Comparison of ENCODE assay signal across 12 cellular contexts in genomic region chr1:6420594-6421042, GRCh38. TPM values are rescaled to one million over a fixed set of nuclear protein-coding genes. Genes with fewer than 3 reads are reported as not detected.
A peak's percentile ranks its signal among the peaks of the same experiment; 100 is the strongest.
DNase-seq lines count a peak whose midpoint lies in the region; ATAC-seq, FAIRE-seq and TF ChIP-seq lines count a peak whose summit lies in the region.
"Had no signal": no experiment of that assay in that cellular context is flagged by ENCODE, and none has a peak within 500 bp of the region (broad histone marks: within the 10 kb centered on the region; RNA-seq: fewer than 3 reads in every experiment).

No MANE protein-coding gene starts in this region.

- CTCF ChIA-PET in GM12878 (lab: Yijun Ruan, JAX): interaction anchor here (10.9 kb wide), 1 partner anchor 20 kb away, joined by 137 read pairs; no protein-coding TSS in a partner anchor

- H3K27ac ChIP-seq in heart left ventricle (no peak overlapping the region), GM12878 (ENCODE audit: control insufficient read depth, insufficient read depth) (no peak overlapping the region), kidney (ENCODE audit: low read depth in 2 of 2, low read length in 2 of 2) (no peak overlapping the region), thoracic aorta (no peak overlapping the region), mesenchymal stem cell (ENCODE audit: low read length, poor library complexity, severe bottlenecking) (no peak overlapping the region)
- H3K27ac ChIP-seq: right atrium auricular region had no signal

- no peak overlapping the region for H2AK5ac ChIP-seq in mesenchymal stem cell (ENCODE audit: low read length, severe bottlenecking)

- FAIRE-seq in GM12878 (lab: Jason Lieb, UNC) (no peak), kidney (lab: Jason Lieb, UNC) (no peak)
- FAIRE-seq: endometrium had no signal

- H4K20me1 ChIP-seq in GM12878 (ENCODE audit: control insufficient read depth, insufficient read depth): no peaks in the 10 kb centered on the region; the same call in 1 of the 2 replicates

- in situ Hi-C loops in GM12878 (cut with MboI): no loop called here

- H4K91ac ChIP-seq in mesenchymal stem cell (ENCODE audit: low read length): no peak overlapping the region

- H3K27me3 ChIP-seq in heart left ventricle: peaks cover 71 to 100% (median 93%) of the 10 kb centered on the region in 9 donors
- peaks cover 21 to 22% of the 10 kb centered on the region in 2 experiments; a peak in 3 of 4 replicates for H3K27me3 ChIP-seq in GM12878 (replicated peaks in 1 of 2; ENCODE audit: control insufficient read depth in 2 of 2, insufficient read depth in 2 of 2, low read length in 1 of 2)
- peaks cover 20% of the 10 kb centered on the region for H3K27me3 ChIP-seq in thoracic aorta (replicated peaks; ENCODE audit: insufficient read depth)
- peaks cover 83 to 89% of the 10 kb centered on the region in 2 experiments for H3K27me3 ChIP-seq in mesenchymal stem cell (ENCODE audit: control insufficient read depth in 1 of 2, insufficient read depth in 1 of 2, low read length in 2 of 2)

- no peak overlapping the region for H2BK5ac ChIP-seq in mesenchymal stem cell (ENCODE audit: low read depth, low read length, poor library complexity, severe bottlenecking)

- H3K9me3 ChIP-seq in heart left ventricle: no peaks in the 10 kb centered on the region
- no peaks in the 10 kb centered on the region for H3K9me3 ChIP-seq in GM12878 (replicated peaks; ENCODE audit: control insufficient read depth, insufficient read depth, low read length)
- no peaks in the 10 kb centered on the region for H3K9me3 ChIP-seq in kidney (ENCODE audit: control insufficient read depth in 1 of 2, low read length in 2 of 2)
- no peaks in the 10 kb centered on the region for H3K9me3 ChIP-seq in thoracic aorta
- H3K9me3 ChIP-seq in mesenchymal stem cell (ENCODE audit: control insufficient read depth, low read length): no peaks in the 10 kb centered on the region
- H3K9me3 ChIP-seq: right atrium auricular region had no signal

- 17 to 21% (median 20%) methylated on average over 32 to 35 of the region's 35 CpGs for WGBS in heart left ventricle, 4 donors
- WGBS in GM12878 (ENCODE audit: insufficient coverage, insufficient replicate concordance, low lambda C conversion rate, missing lambda C conversion rate): 25% methylated on average over 15 of the region's 35 CpGs
- 11% methylated on average over 32 of the region's 35 CpGs for WGBS in mesenchymal stem cell

- H3K14ac ChIP-seq in mesenchymal stem cell (ENCODE audit: low read length in 2 of 2): no peak overlapping the region

- intact Hi-C loops in heart left ventricle (cut with DNase I): no loop called here
- intact Hi-C loops in cardiac septum (cut with DNase I): no loop called here
- intact Hi-C loops in GM12878 (cut with micrococcal nuclease; ENCODE audit: unreplicated experiment): no loop called here
- intact Hi-C loops in kidney (cut with DNase I): no loop called here

- peak overlapping the region in 7 of 12 donors; percentile 26 to 55 (median 50) for H3K4me3 ChIP-seq in heart left ventricle
- no peak overlapping the region for H3K4me3 ChIP-seq in GM12878
- H3K4me3 ChIP-seq in kidney (ENCODE audit: low read length in 2 of 2): no peak overlapping the region
- peak overlapping the region; percentile 67 for H3K4me3 ChIP-seq in thoracic aorta
- H3K4me3 ChIP-seq in mesenchymal stem cell (ENCODE audit: insufficient read depth in 1 of 2, low read depth in 1 of 2, low read length in 2 of 2): peak overlapping the region in 1 of 2 experiments; percentile 13

- H2BK120ac ChIP-seq in mesenchymal stem cell (ENCODE audit: low read depth, low read length): no peak overlapping the region

- H3K4me1 ChIP-seq in heart left ventricle (peaks cover 8 to 50% (median 37%) of the 10 kb centered on the region in 12 donors), GM12878 (ENCODE audit: control insufficient read depth, insufficient read depth, low read length) (peaks cover 4% of the 10 kb centered on the region; the same call in 1 of the 2 replicates), kidney (ENCODE audit: control insufficient read depth in 1 of 2, insufficient read depth in 1 of 2, low read depth in 1 of 2, low read length in 2 of 2) (peaks cover 10 to 25% of the 10 kb centered on the region in 2 donors), thoracic aorta (ENCODE audit: control insufficient read depth in 1 of 2, low read depth in 2 of 2) (peaks cover 21 to 49% of the 10 kb centered on the region in 2 donors), mesenchymal stem cell (ENCODE audit: control insufficient read depth, insufficient read depth, low read depth, low read length) (peaks cover 38% of the 10 kb centered on the region)

- no peak for TF ChIP-seq EP300 in GM12878 (IDR thresholded peaks at IDR 0.05; ENCODE audit: borderline replicate concordance in 1 of 2, control insufficient read depth in 1 of 2, low read depth in 2 of 2, low read length in 2 of 2)

- TF ChIP-seq POLR2A in heart left ventricle (IDR thresholded peaks at IDR 0.05) (no peak), GM12878 (IDR thresholded peaks at IDR 0.05; ENCODE audit: low read depth, low read length) (no peak)

- no peak overlapping the region for H3K9ac ChIP-seq in GM12878 (ENCODE audit: control insufficient read depth, insufficient read depth, low read length)
- no peak overlapping the region for H3K9ac ChIP-seq in kidney (ENCODE audit: low read length in 2 of 2)
- H3K9ac ChIP-seq in mesenchymal stem cell (ENCODE audit: low read length): no peak overlapping the region

- SMC1A ChIA-PET in GM12878 (lab: Charles Lee; ENCODE audit: uncharacterized antibody, unreplicated experiment): no interaction called here

- H2AFZ ChIP-seq in GM12878 (ENCODE audit: control insufficient read depth, low read depth, low read length): no peak overlapping the region
- no peak overlapping the region for H2AFZ ChIP-seq in mesenchymal stem cell (ENCODE audit: low read depth, low read length)

- POLR2A ChIA-PET in GM12878 (lab: Charles Lee): interaction anchor here (0.6 kb wide), 1 partner anchor 60 kb away, joined by 3 read pairs; no protein-coding TSS in a partner anchor

- no peak for ATAC-seq in heart left ventricle
- ATAC-seq in GM12878: peak; percentile 33
- no peak for ATAC-seq in thoracic aorta (ENCODE audit: insufficient number of reproducible peaks, low FRiP score, low read depth)
- ATAC-seq: activated CD4-positive, alpha-beta T cell treated with anti-CD3 and anti-CD28 coated beads for 36 hours had no signal

- no peak overlapping the region for H2BK12ac ChIP-seq in mesenchymal stem cell (ENCODE audit: low read length in 2 of 2)

- no peak for TF ChIP-seq CTCF in heart left ventricle (IDR thresholded peaks at IDR 0.05)
- no peak for TF ChIP-seq CTCF in GM12878 (IDR thresholded peaks at IDR 0.05 in 2 of 3, conservative IDR thresholded peaks at IDR 0.05 in 1 of 3; ENCODE audit: control insufficient read depth in 2 of 3, extremely low read depth in 1 of 3, insufficient read depth in 1 of 3, low read depth in 3 of 3, low read length in 3 of 3)
- TF ChIP-seq CTCF in kidney (IDR thresholded peaks at IDR 0.05; ENCODE audit: borderline replicate concordance, extremely low read depth, insufficient read depth): no peak
- no peak for TF ChIP-seq CTCF in thoracic aorta (IDR thresholded peaks at IDR 0.05)

- H3K36me3 ChIP-seq in heart left ventricle (no peaks in the 10 kb centered on the region), GM12878 (ENCODE audit: control insufficient read depth in 2 of 2, insufficient read depth in 2 of 2, low read length in 1 of 2) (no peaks in the 10 kb centered on the region), kidney (ENCODE audit: control insufficient read depth in 1 of 2, insufficient read depth in 2 of 2, low read length in 2 of 2) (no peaks in the 10 kb centered on the region), thoracic aorta (no peaks in the 10 kb centered on the region), mesenchymal stem cell (ENCODE audit: control insufficient read depth in 1 of 2, insufficient read depth in 2 of 2, low read depth in 1 of 2, low read length in 2 of 2) (peaks cover 0 to 3% of the 10 kb centered on the region in 2 experiments)
- H3K36me3 ChIP-seq: right atrium auricular region had no signal

- H3K79me2 ChIP-seq in GM12878 (ENCODE audit: control insufficient read depth, insufficient read depth, low read length): no peaks in the 10 kb centered on the region

- no peak overlapping the region for H4K8ac ChIP-seq in mesenchymal stem cell (ENCODE audit: low read length)

- H3K4me2 ChIP-seq in GM12878 (ENCODE audit: control insufficient read depth, insufficient read depth) (no peak overlapping the region), mesenchymal stem cell (ENCODE audit: low read length, poor library complexity, severe bottlenecking) (no peak overlapping the region)

- no peak for TF ChIP-seq RAD21 in GM12878 (IDR thresholded peaks at IDR 0.05; ENCODE audit: insufficient read depth, low read depth, low read length)

- H3K18ac ChIP-seq in mesenchymal stem cell (ENCODE audit: low read depth in 1 of 2, low read length in 2 of 2): no peak overlapping the region

- H3K79me1 ChIP-seq in mesenchymal stem cell (replicated peaks; ENCODE audit: low read length, poor library complexity, severe bottlenecking): no peaks in the 10 kb centered on the region

- H2BK15ac ChIP-seq in mesenchymal stem cell (ENCODE audit: low read depth, poor library complexity, severe bottlenecking): no peak overlapping the region

- H3K23ac ChIP-seq in mesenchymal stem cell (ENCODE audit: low read length in 2 of 2): no peak overlapping the region

- RAD21 ChIA-PET in GM12878 (lab: Charles Lee; ENCODE audit: unreplicated experiment): interaction anchor here (3.9 kb wide), 1 partner anchor 18 kb away, joined by 44 read pairs; no protein-coding TSS in a partner anchor

- DNase-seq in heart left ventricle: no peak
- DNase-seq in cardiac septum (ENCODE audit: low spot score): no peak
- DNase-seq in GM12878 (ENCODE audit: low read depth, low spot score): no peak
- peak; percentile 66 for DNase-seq in kidney
- DNase-seq in thoracic aorta (ENCODE audit: low spot score): no peak
- DNase-seq in H4 (ENCODE audit: low spot score): no peak
- DNase-seq in NCI-H2227 (lab: John Stamatoyannopoulos, UW; ENCODE audit: unreplicated experiment): no peak
- DNase-seq in mesenchymal stem cell: no peak
- DNase-seq: activated CD4-positive, alpha-beta T cell treated with anti-CD3 and anti-CD28 coated beads for 36 hours; NCI-H1930 had no signal

- BruUV-seq in GM12878 (replicated peaks; lab: Mats Ljungman, UMichigan): no TSS peak

- H3K4ac ChIP-seq in mesenchymal stem cell (ENCODE audit: low read depth in 1 of 2, low read length in 2 of 2): no peak overlapping the region

RNA-seq across cellular contexts. Expression of gene HES2, which starts 0.9 kb away (rescaled TPM):
- under 1 TPM in 1 of 9 donors, not detected in 8; 0.14 TPM for total RNA-seq in heart left ventricle
- polyA plus RNA-seq in heart left ventricle: under 1 TPM; 0.04 to 0.12 TPM
- not detected for total RNA-seq in cardiac septum
- total RNA-seq in GM12878 (2013; cell fraction: nucleolus; rRNA removed): 0.38 and 0.49 TPM in 2 replicates
- 0.16 and 0.28 TPM in 2 replicates for total RNA-seq in GM12878 (2014; rRNA removed)
- total RNA-seq in GM12878 (2014; rRNA removed; fragmentation: Illumina TruSeq; extraction: Trizol): 0.13 and 0.14 TPM in 2 replicates
- 0.32 and 1.0 TPM in 2 replicates for total RNA-seq in GM12878 (2021)
- polyA plus RNA-seq in GM12878 (2011; ENCODE audit: low read depth): 0.38 TPM
- 0.23 and 0.27 TPM in 2 replicates for polyA plus RNA-seq in GM12878 (2011; rRNA removed)
- polyA plus RNA-seq in GM12878 (2011; cell fraction: cytosol; rRNA removed): 0.33 and 0.35 TPM in 2 replicates
- polyA plus RNA-seq in GM12878 (2011; cell fraction: nucleus; rRNA removed): 0.26 and 0.43 TPM in 2 replicates
- polyA plus RNA-seq in GM12878 (2012): 0.89 and 1.5 TPM in 2 replicates
- 0.13 and 0.16 TPM in 2 replicates for polyA plus RNA-seq in GM12878 (2014; fragmentation: Illumina TruSeq; extraction: Trizol)
- under 1 TPM; 0.13 TPM for polyA plus RNA-seq in GM12878 (2014; fragmentation: Nextera tagmentation; extraction: Ambion mirVana)
- polyA plus RNA-seq in GM12878 (2014; rRNA removed): 0.16 and 0.49 TPM in 2 replicates
- 1 to 10 TPM; 1.2 to 2.0 TPM for polyA plus RNA-seq in GM12878 (2016; fragmentation: Nextera tagmentation; extraction: Ambion mirVana)
- 0.15 and 0.31 TPM in 2 replicates for polyA minus RNA-seq in GM12878 (2011; rRNA and poly(A)+ RNA removed)
- polyA minus RNA-seq in GM12878 (2011; cell fraction: cytosol; rRNA and poly(A)+ RNA removed): 0.62 TPM in 1 of 2 replicates, not detected in the other
- polyA minus RNA-seq in GM12878 (2011; cell fraction: nucleus; rRNA and poly(A)+ RNA removed): 0.12 and 0.57 TPM in 2 replicates
- 1.3 TPM for total RNA-seq in kidney
- polyA plus RNA-seq in kidney (ENCODE audit: insufficient read depth, low read depth, low replicate concordance): 1.6 TPM
- total RNA-seq in thoracic aorta: not detected
- total RNA-seq in H4 (2014; rRNA removed; shearing (Covaris generic)): not detected in 2 replicates
- polyA plus RNA-seq in mesenchymal stem cell (2013, experiment 1 of 2): 0.07 TPM
- 0.05 TPM for polyA plus RNA-seq in mesenchymal stem cell (2013, experiment 2 of 2)
- total RNA-seq: right atrium auricular region had no signal

RNA-seq across cellular contexts. Expression of gene ESPN, which starts 4.0 kb away (rescaled TPM):
- total RNA-seq in heart left ventricle (1 to 10 TPM in 1 of 9 donors, under 1 TPM in 3, not detected in 5; 0.15 to 1.3 (median 0.42) TPM), cardiac septum (0.32 TPM), GM12878 (2014; rRNA removed) (0.44 TPM in 1 of 2 replicates, not detected in the other), GM12878 (2014; rRNA removed; fragmentation: Illumina TruSeq; extraction: Trizol) (not detected in 2 replicates), GM12878 (2021) (0.59 and 0.90 TPM in 2 replicates), kidney (14.2 TPM), thoracic aorta (not detected)
- polyA plus RNA-seq in heart left ventricle (under 1 TPM in 1 of 2 donors, not detected in 1; 0.10 TPM), GM12878 (2011; rRNA removed) (0.19 and 0.71 TPM in 2 replicates), GM12878 (2014; fragmentation: Illumina TruSeq; extraction: Trizol) (not detected in 2 replicates), GM12878 (2014; fragmentation: Nextera tagmentation; extraction: Ambion mirVana) (not detected), GM12878 (2014; rRNA removed) (0.18 and 0.28 TPM in 2 replicates), GM12878 (2016; fragmentation: Nextera tagmentation; extraction: Ambion mirVana) (not detected), kidney (ENCODE audit: insufficient read depth, low read depth, low replicate concordance) (112 TPM)
- total RNA-seq in GM12878 (2013; cell fraction: nucleolus; rRNA removed): 0.59 and 1.2 TPM in 2 replicates
- not detected for polyA plus RNA-seq in GM12878 (2011; ENCODE audit: low read depth)
- 0.43 and 0.60 TPM in 2 replicates for polyA plus RNA-seq in GM12878 (2011; cell fraction: cytosol; rRNA removed)
- polyA plus RNA-seq in GM12878 (2011; cell fraction: nucleus; rRNA removed): 9.4 and 9.6 TPM in 2 replicates
- 0.51 and 0.54 TPM in 2 replicates for polyA plus RNA-seq in GM12878 (2012)
- polyA minus RNA-seq in GM12878 (2011; rRNA and poly(A)+ RNA removed): 1.8 TPM in 1 of 2 replicates, not detected in the other
- polyA minus RNA-seq in GM12878 (2011; cell fraction: cytosol; rRNA and poly(A)+ RNA removed): 0.53 TPM in 1 of 2 replicates, not detected in the other
- polyA minus RNA-seq in GM12878 (2011; cell fraction: nucleus; rRNA and poly(A)+ RNA removed): 1.6 and 2.2 TPM in 2 replicates
- not detected in 2 replicates for total RNA-seq in H4 (2014; rRNA removed; shearing (Covaris generic))
- 0.06 TPM for polyA plus RNA-seq in mesenchymal stem cell (2013, experiment 1 of 2)
- not detected for polyA plus RNA-seq in mesenchymal stem cell (2013, experiment 2 of 2)

RNA-seq across cellular contexts. Expression of gene ACOT7, which starts 27.1 kb away (rescaled TPM):
- total RNA-seq in heart left ventricle (10 to 100 TPM in 7 of 9 donors, 1 to 10 TPM in 2; 5.7 to 34.0 (median 12.6) TPM), cardiac septum (13.8 TPM), GM12878 (2014; rRNA removed) (46.8 and 58.7 TPM in 2 replicates), GM12878 (2014; rRNA removed; fragmentation: Illumina TruSeq; extraction: Trizol) (26.2 and 26.6 TPM in 2 replicates), GM12878 (2021) (96.9 and 106 TPM in 2 replicates), kidney (23.0 TPM), thoracic aorta (10 to 100 TPM; 23.7 to 33.0 TPM)
- polyA plus RNA-seq in heart left ventricle (10 to 100 TPM in 1 of 2 donors, 1 to 10 TPM in 1; 6.2 to 38.9 TPM), GM12878 (2011; rRNA removed) (25.1 and 63.8 TPM in 2 replicates), GM12878 (2014; fragmentation: Illumina TruSeq; extraction: Trizol) (15.6 and 47.8 TPM in 2 replicates), GM12878 (2014; fragmentation: Nextera tagmentation; extraction: Ambion mirVana) (10 to 100 TPM in 1 of 2 experiments, 1 to 10 TPM in 1; 8.9 to 20.2 TPM), GM12878 (2014; rRNA removed) (91.3 and 95.0 TPM in 2 replicates), GM12878 (2016; fragmentation: Nextera tagmentation; extraction: Ambion mirVana) (100 to 1,000 TPM; 190 to 206 TPM), kidney (ENCODE audit: insufficient read depth, low read depth, low replicate concordance) (135 TPM)
- 10.4 and 10.7 TPM in 2 replicates for total RNA-seq in GM12878 (2013; cell fraction: nucleolus; rRNA removed)
- 21.4 TPM for polyA plus RNA-seq in GM12878 (2011; ENCODE audit: low read depth)
- polyA plus RNA-seq in GM12878 (2011; cell fraction: cytosol; rRNA removed): 78.3 and 91.7 TPM in 2 replicates
- 66.6 and 118 TPM in 2 replicates for polyA plus RNA-seq in GM12878 (2011; cell fraction: nucleus; rRNA removed)
- 40.9 and 50.2 TPM in 2 replicates for polyA plus RNA-seq in GM12878 (2012)
- 48.9 and 64.2 TPM in 2 replicates for polyA minus RNA-seq in GM12878 (2011; rRNA and poly(A)+ RNA removed)
- 20.3 and 20.8 TPM in 2 replicates for polyA minus RNA-seq in GM12878 (2011; cell fraction: cytosol; rRNA and poly(A)+ RNA removed)
- polyA minus RNA-seq in GM12878 (2011; cell fraction: nucleus; rRNA and poly(A)+ RNA removed): 9.7 and 21.4 TPM in 2 replicates
- 50.6 and 56.0 TPM in 2 replicates for total RNA-seq in H4 (2014; rRNA removed; shearing (Covaris generic))
- polyA plus RNA-seq in mesenchymal stem cell (2013, experiment 1 of 2): 67.2 TPM
- polyA plus RNA-seq in mesenchymal stem cell (2013, experiment 2 of 2): 69.0 TPM

RNA-seq across cellular contexts. Expression of gene TNFRSF25, which starts 45.4 kb away (rescaled TPM):
- total RNA-seq in heart left ventricle (10 to 100 TPM in 3 of 9 donors, 1 to 10 TPM in 6; 5.2 to 11.6 (median 9.3) TPM), cardiac septum (8.5 TPM), GM12878 (2014; rRNA removed) (0.16 TPM in 1 of 2 replicates, not detected in the other), GM12878 (2014; rRNA removed; fragmentation: Illumina TruSeq; extraction: Trizol) (not detected in 2 replicates), GM12878 (2021) (0.46 and 0.58 TPM in 2 replicates), kidney (13.8 TPM), thoracic aorta (10 to 100 TPM in 1 of 2 donors, 1 to 10 TPM in 1; 9.5 to 48.2 TPM)
- polyA plus RNA-seq in heart left ventricle (10 to 100 TPM in 1 of 2 donors, 1 to 10 TPM in 1; 4.7 to 17.5 TPM), GM12878 (2011; rRNA removed) (5.0 and 8.6 TPM in 2 replicates), GM12878 (2014; fragmentation: Illumina TruSeq; extraction: Trizol) (not detected in 2 replicates), GM12878 (2014; fragmentation: Nextera tagmentation; extraction: Ambion mirVana) (not detected), GM12878 (2014; rRNA removed) (0.30 and 1.00 TPM in 2 replicates), GM12878 (2016; fragmentation: Nextera tagmentation; extraction: Ambion mirVana) (under 1 TPM; 0.23 to 0.29 TPM), kidney (ENCODE audit: insufficient read depth, low read depth, low replicate concordance) (7.6 TPM)
- total RNA-seq in GM12878 (2013; cell fraction: nucleolus; rRNA removed): 12.4 and 16.1 TPM in 2 replicates
- not detected for polyA plus RNA-seq in GM12878 (2011; ENCODE audit: low read depth)
- polyA plus RNA-seq in GM12878 (2011; cell fraction: cytosol; rRNA removed): 10.1 and 17.7 TPM in 2 replicates
- polyA plus RNA-seq in GM12878 (2011; cell fraction: nucleus; rRNA removed): 65.4 and 67.1 TPM in 2 replicates
- 0.11 and 0.36 TPM in 2 replicates for polyA plus RNA-seq in GM12878 (2012)
- 2.9 and 6.4 TPM in 2 replicates for polyA minus RNA-seq in GM12878 (2011; rRNA and poly(A)+ RNA removed)
- 2.3 and 3.7 TPM in 2 replicates for polyA minus RNA-seq in GM12878 (2011; cell fraction: cytosol; rRNA and poly(A)+ RNA removed)
- polyA minus RNA-seq in GM12878 (2011; cell fraction: nucleus; rRNA and poly(A)+ RNA removed): 3.4 and 5.3 TPM in 2 replicates
- total RNA-seq in H4 (2014; rRNA removed; shearing (Covaris generic)): 0.10 and 0.81 TPM in 2 replicates
- 2.9 TPM for polyA plus RNA-seq in mesenchymal stem cell (2013, experiment 1 of 2)
- 2.4 TPM for polyA plus RNA-seq in mesenchymal stem cell (2013, experiment 2 of 2)

Comparison
In these comparisons a context has a peak if more than half of its experiments do, and no peak if none do; other contexts are left out.
1. H3K4me3 ChIP-seq: peak in heart left ventricle (7 of 12) and thoracic aorta (single experiment); none in GM12878 (single experiment) and kidney (0 of 2).